Comparison of ENCODE assay signal across 15 cellular contexts in the genomic region with DNA sequence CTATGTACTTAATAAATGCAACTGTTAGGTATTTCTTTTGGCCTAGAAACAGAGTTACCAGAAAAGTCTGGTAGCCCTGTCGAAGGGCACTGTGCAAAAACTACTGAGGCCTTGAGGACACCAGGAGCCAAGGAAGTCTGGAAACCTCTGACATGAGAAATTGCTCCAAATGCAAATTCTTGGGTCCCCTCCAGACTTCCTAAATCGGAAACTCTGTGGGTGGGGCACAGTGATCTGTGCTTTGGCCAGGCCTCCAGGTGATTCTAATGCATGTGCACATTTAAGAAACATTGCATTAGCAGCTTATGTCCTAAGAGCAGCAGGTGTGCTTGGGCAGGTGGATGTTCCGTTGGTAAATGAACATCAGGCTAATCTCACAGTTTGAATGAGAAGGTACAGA. TPM values are rescaled to one million over a fixed set of nuclear protein-coding genes. Genes with fewer than 3 reads are reported as not detected.
A peak's percentile ranks its signal among the peaks of the same experiment; 100 is the strongest.
DNase-seq lines count a peak whose midpoint lies in the region; ATAC-seq and TF ChIP-seq lines count a peak whose summit lies in the region.
"Had no signal": no experiment of that assay in that cellular context is flagged by ENCODE, and none has a peak within 500 bp of the region (broad histone marks: within the 10 kb centered on the region; RNA-seq: fewer than 3 reads in every experiment).

No MANE protein-coding gene starts in this region.

- DNase-seq in PC-3: peak; percentile 49
- DNase-seq in mammary epithelial cell: no peak
- no peak for DNase-seq in transverse colon
- no peak for DNase-seq in NCI-H1417 treated with DMSO at 0.1 percent for 48 hours (lab: John Stamatoyannopoulos, UW)
- DNase-seq in GOT3 (lab: John Stamatoyannopoulos, UW): no peak
- DNase-seq: activated CD4-positive, alpha-beta T cell treated with anti-CD3 and anti-CD28 coated beads for 48 hours; activated naive CD8-positive, alpha-beta T cell treated with anti-CD3 and anti-CD28 coated beads, Interleukin-2, amount 50 U/mL, for 24 hours; activated T-cell treated with anti-CD3 and anti-CD28 coated beads, Interleukin-2, amount 50 U/mL, for 24 hours; CD8-positive, alpha-beta T cell; Kasumi-1; NCI-H1694 treated with DMSO at 0.1 percent for 48 hours had no signal

- dilution Hi-C loops in mammary epithelial cell (cut with HindIII; ENCODE audit: low sequenced_read_pairs): no loop called here

- H3K4me1 ChIP-seq in PC-3 (ENCODE audit: insufficient read depth, low read length) (peaks cover 47% of the 10 kb centered on the region), mammary epithelial cell (ENCODE audit: insufficient read depth, low read length) (peaks cover 54% of the 10 kb centered on the region), muscle layer of colon (ENCODE audit: insufficient read depth, low read length) (peaks cover 32% of the 10 kb centered on the region), transverse colon (peaks cover 0 to 29% (median 7%) of the 10 kb centered on the region in 4 donors)

- H3K9ac ChIP-seq in PC-3 (ENCODE audit: low read length) (no peak overlapping the region), mammary epithelial cell (ENCODE audit: insufficient read depth, low read length) (no peak overlapping the region), muscle layer of colon (ENCODE audit: low read length) (no peak overlapping the region)

- H3K36me3 ChIP-seq in PC-3 (ENCODE audit: low read depth, low read length): peaks cover 25% of the 10 kb centered on the region
- no peaks in the 10 kb centered on the region for H3K36me3 ChIP-seq in mammary epithelial cell (ENCODE audit: insufficient read depth, low read length)
- peaks cover 4% of the 10 kb centered on the region for H3K36me3 ChIP-seq in muscle layer of colon (ENCODE audit: insufficient read depth, low read length)
- H3K36me3 ChIP-seq in transverse colon: no peaks in the 10 kb centered on the region

- TF ChIP-seq EP300 in transverse colon (IDR thresholded peaks at IDR 0.05; ENCODE audit: low read depth): no peak

- no peak for TF ChIP-seq CTCF in PC-3 (conservative IDR thresholded peaks at IDR 0.05; ENCODE audit: low read depth, low read length)
- TF ChIP-seq CTCF in mammary epithelial cell (conservative IDR thresholded peaks at IDR 0.05 in 1 of 2, IDR thresholded peaks at IDR 0.05 in 1 of 2; ENCODE audit: extremely low read depth in 1 of 2, insufficient read depth in 1 of 2, low read depth in 1 of 2, low read length in 2 of 2): no peak
- no peak for TF ChIP-seq CTCF in transverse colon (IDR thresholded peaks at IDR 0.05)

- intact Hi-C loops in PC-3 (cut with micrococcal nuclease): loop anchor here (5.0 kb wide), 1 partner anchor 47 kb away; no protein-coding TSS in a partner anchor
- intact Hi-C loops in mammary epithelial cell (cut with micrococcal nuclease): loop anchor here (10.0 kb wide), 1 partner anchor 651 kb away; the partner anchor contains the start of gene PDS5B
- intact Hi-C loops in transverse colon (cut with DNase I; ENCODE audit: low total_unique reads): no loop called here

- no peak for TF ChIP-seq POLR2A in transverse colon (IDR thresholded peaks at IDR 0.05)

- H3K4me2 ChIP-seq in PC-3 (ENCODE audit: low read length) (peak overlapping the region; percentile 69), mammary epithelial cell (ENCODE audit: insufficient read depth, low read depth, low read length) (peak overlapping the region; percentile 52)

- ATAC-seq in PC-3 (peak; percentile 21), HG03442 (IDR thresholded peaks at IDR 0.05; ENCODE audit: unreplicated experiment) (no peak)
- ATAC-seq: activated naive CD8-positive, alpha-beta T cell treated with anti-CD3 and anti-CD28 coated beads, Interleukin-2, amount 50 U/mL, for 24 hours; CD8-positive, alpha-beta T cell; esophagus mucosa; GM12878 had no signal

- H3K4me3 ChIP-seq in PC-3 (ENCODE audit: low read length) (peak overlapping the region; percentile 41; the same call in 1 of the 2 replicates), mammary epithelial cell (replicated peaks in 1 of 3; ENCODE audit: insufficient read depth in 1 of 3, low read depth in 2 of 3, low read length in 3 of 3) (no peak overlapping the region), muscle layer of colon (ENCODE audit: low read depth in 1 of 2, low read length in 2 of 2) (no peak overlapping the region), transverse colon (no peak overlapping the region)
- H3K4me3 ChIP-seq: GM12878 had no signal

- no TSS peak for BruUV-seq in PC-3 (replicated peaks; lab: Mats Ljungman, UMichigan)
- BruUV-seq in mammary epithelial cell (replicated peaks; lab: Mats Ljungman, UMichigan): no TSS peak

- H3K27ac ChIP-seq in PC-3 (ENCODE audit: low read length) (peak overlapping the region; percentile 61), mammary epithelial cell (ENCODE audit: insufficient read depth, low read depth, low read length) (no peak overlapping the region), muscle layer of colon (ENCODE audit: low read depth, low read length) (peak overlapping the region; percentile 31), transverse colon (peak overlapping the region; percentile 3 to 42 (median 30))

- no peaks in the 10 kb centered on the region for H3K9me2 ChIP-seq in PC-3 (replicated peaks; ENCODE audit: low read length)

- H4K20me1 ChIP-seq in PC-3 (ENCODE audit: low read length) (no peaks in the 10 kb centered on the region), mammary epithelial cell (ENCODE audit: insufficient read depth, low read length) (no peaks in the 10 kb centered on the region)

- CTCF ChIA-PET in PC-3 (lab: Charles Lee) (no interaction called here), mammary epithelial cell (lab: Charles Lee; ENCODE audit: low non-redundant PET) (no interaction called here)

- H3K27me3 ChIP-seq in PC-3 (ENCODE audit: low read length) (no peaks in the 10 kb centered on the region), mammary epithelial cell (ENCODE audit: insufficient read depth, low read length) (no peaks in the 10 kb centered on the region), muscle layer of colon (ENCODE audit: control insufficient read depth in 1 of 2, insufficient read depth in 2 of 2, low read length in 2 of 2) (no peaks in the 10 kb centered on the region), transverse colon (no peaks in the 10 kb centered on the region)

- 0 out of 2 replicates have a peak, but pooled peaks cover 4% of the 10 kb centered on the region for H3K9me3 ChIP-seq in PC-3 (ENCODE audit: low read length)
- H3K9me3 ChIP-seq in mammary epithelial cell (replicated peaks; ENCODE audit: insufficient read depth, low read length): peaks cover 4% of the 10 kb centered on the region
- H3K9me3 ChIP-seq in muscle layer of colon (ENCODE audit: low read length): no peaks in the 10 kb centered on the region
- H3K9me3 ChIP-seq in transverse colon: peaks cover 6 to 9% of the 10 kb centered on the region in 2 donors

- H3K79me2 ChIP-seq in PC-3 (ENCODE audit: low read length) (peaks cover 58% of the 10 kb centered on the region; the same call in 1 of the 2 replicates), mammary epithelial cell (ENCODE audit: insufficient read depth, low read length) (peaks cover 27% of the 10 kb centered on the region)

- no peaks in the 10 kb centered on the region for H3F3A ChIP-seq in PC-3 (ENCODE audit: low read length, unreplicated experiment)

- in situ Hi-C loops in mammary epithelial cell (cut with MboI; ENCODE audit: low sequenced_read_pairs in 2 of 2) (loop anchor here in 1 of 2 donors (25.0 kb wide), 2 partner anchors 302 to 477 kb away; no protein-coding TSS in a partner anchor), transverse colon (cut with MboI; ENCODE audit: low pct_ligation_motif_present in 1 of 4, low pct_unique_long_range_greater_than_20kb in 1 of 4, low sequenced_read_pairs in 3 of 4) (loop anchor here in 1 of 4 donors (25.0 kb wide), 1 partner anchor 302 kb away; no protein-coding TSS in a partner anchor)

- WGBS in mammary epithelial cell (ENCODE audit: low coverage, missing lambda C conversion rate): 59% methylated on average over 3 of the region's 3 CpGs
- 57 to 66% methylated on average over 1 to 3 of the region's 3 CpGs for WGBS in transverse colon (ENCODE audit: low coverage in 1 of 2), 2 donors

- POLR2A ChIA-PET in PC-3 (lab: Charles Lee; ENCODE audit: unreplicated experiment): no interaction called here

- H2AFZ ChIP-seq in PC-3 (ENCODE audit: low read length): no peak overlapping the region
- no peak overlapping the region for H2AFZ ChIP-seq in mammary epithelial cell (ENCODE audit: low read depth, low read length)

RNA-seq across cellular contexts. Expression of gene STARD13, which starts 50.0 kb away (rescaled TPM):
- total RNA-seq in PC-3 (2014; rRNA removed) (24.3 and 26.6 TPM in 2 replicates), mammary epithelial cell (10 to 100 TPM; 10.8 to 15.5 TPM), transverse colon (100 to 1,000 TPM in 1 of 4 donors, 10 to 100 TPM in 3; 18.1 to 107 (median 41.5) TPM)
- 3.8 TPM for polyA plus RNA-seq in mammary epithelial cell
- polyA minus RNA-seq in mammary epithelial cell: 21.7 TPM
- total RNA-seq: CD8-positive, alpha-beta T cell had no signal
